ENCODE assay signal across 8 cellular contexts in the genomic region with DNA sequence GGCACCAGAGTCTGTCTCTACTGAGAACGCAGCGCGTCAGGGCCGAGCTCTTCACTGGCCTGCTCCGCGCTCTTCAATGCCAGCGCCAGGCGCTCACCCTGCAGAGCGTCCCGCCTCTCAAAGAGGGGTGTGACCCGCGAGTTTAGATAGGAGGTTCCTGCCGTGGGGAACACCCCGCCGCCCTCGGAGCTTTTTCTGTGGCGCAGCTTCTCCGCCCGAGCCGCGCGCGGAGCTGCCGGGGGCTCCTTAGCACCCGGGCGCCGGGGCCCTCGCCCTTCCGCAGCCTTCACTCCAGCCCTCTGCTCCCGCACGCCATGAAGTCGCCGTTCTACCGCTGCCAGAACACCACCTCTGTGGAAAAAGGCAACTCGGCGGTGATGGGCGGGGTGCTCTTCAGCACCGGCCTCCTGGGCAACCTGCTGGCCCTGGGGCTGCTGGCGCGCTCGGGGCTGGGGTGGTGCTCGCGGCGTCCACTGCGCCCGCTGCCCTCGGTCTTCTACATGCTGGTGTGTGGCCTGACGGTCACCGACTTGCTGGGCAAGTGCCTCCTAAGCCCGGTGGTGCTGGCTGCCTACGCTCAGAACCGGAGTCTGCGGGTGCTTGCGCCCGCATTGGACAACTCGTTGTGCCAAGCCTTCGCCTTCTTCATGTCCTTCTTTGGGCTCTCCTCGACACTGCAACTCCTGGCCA. TPM values are rescaled to one million over a fixed set of nuclear protein-coding genes. Genes with fewer than 3 reads are reported as not detected.
DNase-seq lines count a peak whose midpoint lies in the region; ATAC-seq and TF ChIP-seq lines count a peak whose summit lies in the region.

A gene with protein sequence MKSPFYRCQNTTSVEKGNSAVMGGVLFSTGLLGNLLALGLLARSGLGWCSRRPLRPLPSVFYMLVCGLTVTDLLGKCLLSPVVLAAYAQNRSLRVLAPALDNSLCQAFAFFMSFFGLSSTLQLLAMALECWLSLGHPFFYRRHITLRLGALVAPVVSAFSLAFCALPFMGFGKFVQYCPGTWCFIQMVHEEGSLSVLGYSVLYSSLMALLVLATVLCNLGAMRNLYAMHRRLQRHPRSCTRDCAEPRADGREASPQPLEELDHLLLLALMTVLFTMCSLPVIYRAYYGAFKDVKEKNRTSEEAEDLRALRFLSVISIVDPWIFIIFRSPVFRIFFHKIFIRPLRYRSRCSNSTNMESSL (plus strand): TSS at position 198 of the 690 bp plus-strand sequence. CDS start 117 bp downstream, at position 315.

- 2% methylated on average over 58 of the region's 58 CpGs for WGBS in HUES64
- WGBS in heart right ventricle, 2 donors, result 3 to 5% methylated on average over 56 to 58 of the region's 58 CpGs

- peaks cover 40% of the 10 kb centered on the region for H3K4me1 Mint-ChIP-seq in activated T-helper 17 cell treated with anti-CD3 and anti-CD28 coated beads, Interleukin-2, amount 50 U/mL, for 72 hours

- H3K36me3 ChIP-seq in HUES64 (ENCODE audit: insufficient read depth, low read length), result no peaks in the 10 kb centered on the region
- H3K36me3 ChIP-seq in heart right ventricle, result no peaks in the 10 kb centered on the region

- H3K4me3 ChIP-seq in HUES64 (ENCODE audit: low read length), result peak within 1 kb of the TSS; percentile 56
- peak within 1 kb of the TSS; percentile 22 to 68 (median 60) for H3K4me3 ChIP-seq in heart right ventricle

- no peaks in the 10 kb centered on the region for H3K9me3 ChIP-seq in HUES64 (ENCODE audit: insufficient read depth, low read depth, low read length)
- H3K9me3 ChIP-seq in heart right ventricle, result no peaks in the 10 kb centered on the region

- peak within 1 kb of the TSS; percentile 80 for H3K4me3 Mint-ChIP-seq in activated T-helper 17 cell treated with anti-CD3 and anti-CD28 coated beads, Interleukin-2, amount 50 U/mL, for 72 hours

- peaks cover 6% of the 10 kb centered on the region for H3K4me1 ChIP-seq in HUES64 (ENCODE audit: insufficient read depth, low read length)
- H3K4me1 ChIP-seq in heart right ventricle, result peaks cover 3 to 46% (median 27%) of the 10 kb centered on the region in 9 donors

- H3K9me3 Mint-ChIP-seq in activated T-helper 17 cell treated with anti-CD3 and anti-CD28 coated beads, Interleukin-2, amount 50 U/mL, for 72 hours, result no peaks in the 10 kb centered on the region

- intact Hi-C loops in heart right ventricle (cut with DNase I), result loop anchor here in 3 of 10 donors (5.0 to 10.0 kb wide), 3 partner anchors 133 to 273 kb away; no protein-coding TSS in a partner anchor

- ATAC-seq in activated T-helper 17 cell treated with anti-CD3 and anti-CD28 coated beads, Interleukin-2, amount 50 U/mL, for 72 hours (replicated peaks), result peak; percentile 59
- peak; percentile 59 to 81 (median 65) for ATAC-seq in heart right ventricle
- ATAC-seq in HG03135 (IDR thresholded peaks at IDR 0.05; ENCODE audit: unreplicated experiment), result no peak
- ATAC-seq in HG02642 (IDR thresholded peaks at IDR 0.05; ENCODE audit: poor library complexity, unreplicated experiment), result no peak

- DNase-seq in heart right ventricle (peak; percentile 33 to 34), retina (peak; percentile 72), RPMI8226 (no peak), NCI-H1930 (lab: John Stamatoyannopoulos, UW) (no peak)

- no peaks in the 10 kb centered on the region for H3K36me3 Mint-ChIP-seq in activated T-helper 17 cell treated with anti-CD3 and anti-CD28 coated beads, Interleukin-2, amount 50 U/mL, for 72 hours (ENCODE audit: low read depth)

- TF ChIP-seq CTCF in heart right ventricle (IDR thresholded peaks at IDR 0.05), result no peak

- peaks cover 8% of the 10 kb centered on the region for H3K27me3 Mint-ChIP-seq in activated T-helper 17 cell treated with anti-CD3 and anti-CD28 coated beads, Interleukin-2, amount 50 U/mL, for 72 hours

- H3K9ac ChIP-seq in HUES64 (ENCODE audit: low read depth, low read length), result peak within 1 kb of the TSS; percentile 48

- H3K27me3 ChIP-seq in HUES64 (ENCODE audit: insufficient read depth, low read length) (peaks cover 60% of the 10 kb centered on the region), heart right ventricle (peaks cover 0 to 48% (median 17%) of the 10 kb centered on the region in 7 donors)

- no peak within 1 kb of the TSS for H3K27ac Mint-ChIP-seq in activated T-helper 17 cell treated with anti-CD3 and anti-CD28 coated beads, Interleukin-2, amount 50 U/mL, for 72 hours

- H3K27ac ChIP-seq in HUES64 (ENCODE audit: low read depth, low read length) (no peak within 1 kb of the TSS), heart right ventricle (peak within 1 kb of the TSS in 9 of 10 donors; percentile 15 to 72 (median 60))

RNA-seq across cellular contexts. Expression of the gene that starts here (rescaled TPM):
- polyA plus RNA-seq in HUES64 (2013, experiment 1 of 2), result not detected
- polyA plus RNA-seq in HUES64 (2013, experiment 2 of 2), result not detected
- not detected for total RNA-seq in activated T-helper 17 cell treated with anti-CD3 and anti-CD28 coated beads, Interleukin-2, amount 50 U/mL, for 72 hours
- 1 to 10 TPM in 2 of 10 donors, under 1 TPM in 8; 0.17 to 1.1 (median 0.47) TPM for total RNA-seq in heart right ventricle
- polyA plus RNA-seq in heart right ventricle, result 1 to 10 TPM in 1 of 2 donors, under 1 TPM in 1; 0.33 to 1.9 TPM

Comparison
In these comparisons a context has a peak if more than half of its experiments do, and no peak if none do; other contexts are left out.
1. Peak in ATAC-seq in activated T-helper 17 cell treated with anti-CD3 and anti-CD28 coated beads, Interleukin-2, amount 50 U/mL, for 72 hours; RNA of the gene not detected or under 1 TPM.
2. ATAC-seq: peak in heart right ventricle (8 of 8); none in HG03135 (single experiment) and HG02642 (single experiment).
3. DNase-seq: peak in heart right ventricle (2 of 2) and retina (single experiment); none in RPMI8226 (single experiment) and NCI-H1930 (0 of 2).